Comparison of ENCODE assay signal across 1 cellular context in the genomic region with DNA sequence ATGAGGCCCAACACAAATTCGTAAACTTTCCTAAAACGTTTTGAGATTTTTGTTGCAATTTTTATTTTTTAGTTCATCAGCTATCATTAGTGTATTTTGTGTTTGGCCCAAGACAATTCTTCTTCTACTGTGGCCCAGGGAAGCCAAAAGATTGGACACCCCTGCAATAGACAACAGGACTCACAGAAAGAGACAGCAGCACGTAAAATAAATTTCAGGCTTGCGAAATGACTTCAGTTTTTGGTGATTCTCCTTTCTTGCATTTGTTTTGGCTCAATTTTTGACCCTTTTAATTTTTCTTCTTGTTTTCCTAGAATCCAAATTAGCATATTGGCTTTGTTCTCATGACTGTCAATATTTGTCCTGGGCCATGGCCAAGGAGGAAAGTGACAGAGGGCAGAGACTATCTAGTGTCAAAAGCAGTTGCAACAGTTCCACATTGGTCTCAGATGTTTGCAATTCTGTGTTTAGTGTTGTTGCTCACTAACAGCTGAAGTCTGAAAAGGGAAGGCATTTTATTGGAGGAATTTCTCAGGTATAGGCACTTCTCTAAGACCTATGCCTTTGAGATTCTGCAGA.
TF ChIP-seq lines count a peak whose summit lies in the region.

No MANE protein-coding gene starts in this region.

TF ChIP-seq in HepG2, 621 proteins besides CTCF, POLR2A, EP300 and RAD21 (continued from another document and continues in another):
- TF ChIP-seq, protein P1, sequence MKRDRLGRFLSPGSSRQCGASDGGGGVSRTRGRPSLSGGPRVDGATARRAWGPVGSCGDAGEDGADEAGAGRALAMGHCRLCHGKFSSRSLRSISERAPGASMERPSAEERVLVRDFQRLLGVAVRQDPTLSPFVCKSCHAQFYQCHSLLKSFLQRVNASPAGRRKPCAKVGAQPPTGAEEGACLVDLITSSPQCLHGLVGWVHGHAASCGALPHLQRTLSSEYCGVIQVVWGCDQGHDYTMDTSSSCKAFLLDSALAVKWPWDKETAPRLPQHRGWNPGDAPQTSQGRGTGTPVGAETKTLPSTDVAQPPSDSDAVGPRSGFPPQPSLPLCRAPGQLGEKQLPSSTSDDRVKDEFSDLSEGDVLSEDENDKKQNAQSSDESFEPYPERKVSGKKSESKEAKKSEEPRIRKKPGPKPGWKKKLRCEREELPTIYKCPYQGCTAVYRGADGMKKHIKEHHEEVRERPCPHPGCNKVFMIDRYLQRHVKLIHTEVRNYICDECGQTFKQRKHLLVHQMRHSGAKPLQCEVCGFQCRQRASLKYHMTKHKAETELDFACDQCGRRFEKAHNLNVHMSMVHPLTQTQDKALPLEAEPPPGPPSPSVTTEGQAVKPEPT (CRISPR knock-in tag; IDR thresholded peaks at IDR 0.05; ENCODE audit: low read depth) = no peak
- TF ChIP-seq GABPB1 (CRISPR knock-in tag; IDR thresholded peaks at IDR 0.05) = no peak
- TF ChIP-seq, protein P2, sequence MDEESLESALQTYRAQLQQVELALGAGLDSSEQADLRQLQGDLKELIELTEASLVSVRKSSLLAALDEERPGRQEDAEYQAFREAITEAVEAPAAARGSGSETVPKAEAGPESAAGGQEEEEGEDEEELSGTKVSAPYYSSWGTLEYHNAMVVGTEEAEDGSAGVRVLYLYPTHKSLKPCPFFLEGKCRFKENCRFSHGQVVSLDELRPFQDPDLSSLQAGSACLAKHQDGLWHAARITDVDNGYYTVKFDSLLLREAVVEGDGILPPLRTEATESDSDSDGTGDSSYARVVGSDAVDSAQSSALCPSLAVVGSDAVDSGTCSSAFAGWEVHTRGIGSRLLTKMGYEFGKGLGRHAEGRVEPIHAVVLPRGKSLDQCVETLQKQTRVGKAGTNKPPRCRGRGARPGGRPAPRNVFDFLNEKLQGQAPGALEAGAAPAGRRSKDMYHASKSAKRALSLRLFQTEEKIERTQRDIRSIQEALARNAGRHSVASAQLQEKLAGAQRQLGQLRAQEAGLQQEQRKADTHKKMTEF (CRISPR knock-in tag; IDR thresholded peaks at IDR 0.05) = 0 out of 2 replicates have a peak, but pooled peaks have one; percentile 58
- TF ChIP-seq ZNF12 (CRISPR knock-in tag; IDR thresholded peaks at IDR 0.05) = no peak
- TF ChIP-seq, protein P3, sequence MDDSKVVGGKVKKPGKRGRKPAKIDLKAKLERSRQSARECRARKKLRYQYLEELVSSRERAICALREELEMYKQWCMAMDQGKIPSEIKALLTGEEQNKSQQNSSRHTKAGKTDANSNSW (CRISPR knock-in tag; IDR thresholded peaks at IDR 0.05; ENCODE audit: borderline replicate concordance) = no peak
- TF ChIP-seq HHEX (CRISPR knock-in tag; IDR thresholded peaks at IDR 0.05) = peak; percentile 74; the same call in 1 of the 2 replicates
- no peak for TF ChIP-seq RFX5 (IDR thresholded peaks at IDR 0.05; ENCODE audit: low read depth, low read length)
- TF ChIP-seq ZNF607 (CRISPR knock-in tag; IDR thresholded peaks at IDR 0.05; ENCODE audit: borderline replicate concordance) = no peak
- TF ChIP-seq ZSCAN29 (CRISPR knock-in tag; conservative IDR thresholded peaks at IDR 0.05) = no peak
- TF ChIP-seq FOXA3 (CRISPR knock-in tag; IDR thresholded peaks at IDR 0.05) = peak; percentile 72
- TF ChIP-seq ZNF225 (CRISPR knock-in tag; IDR thresholded peaks at IDR 0.05) = no peak
- no peak for TF ChIP-seq ZNF354B (CRISPR knock-in tag; IDR thresholded peaks at IDR 0.05)
- TF ChIP-seq, protein P4, sequence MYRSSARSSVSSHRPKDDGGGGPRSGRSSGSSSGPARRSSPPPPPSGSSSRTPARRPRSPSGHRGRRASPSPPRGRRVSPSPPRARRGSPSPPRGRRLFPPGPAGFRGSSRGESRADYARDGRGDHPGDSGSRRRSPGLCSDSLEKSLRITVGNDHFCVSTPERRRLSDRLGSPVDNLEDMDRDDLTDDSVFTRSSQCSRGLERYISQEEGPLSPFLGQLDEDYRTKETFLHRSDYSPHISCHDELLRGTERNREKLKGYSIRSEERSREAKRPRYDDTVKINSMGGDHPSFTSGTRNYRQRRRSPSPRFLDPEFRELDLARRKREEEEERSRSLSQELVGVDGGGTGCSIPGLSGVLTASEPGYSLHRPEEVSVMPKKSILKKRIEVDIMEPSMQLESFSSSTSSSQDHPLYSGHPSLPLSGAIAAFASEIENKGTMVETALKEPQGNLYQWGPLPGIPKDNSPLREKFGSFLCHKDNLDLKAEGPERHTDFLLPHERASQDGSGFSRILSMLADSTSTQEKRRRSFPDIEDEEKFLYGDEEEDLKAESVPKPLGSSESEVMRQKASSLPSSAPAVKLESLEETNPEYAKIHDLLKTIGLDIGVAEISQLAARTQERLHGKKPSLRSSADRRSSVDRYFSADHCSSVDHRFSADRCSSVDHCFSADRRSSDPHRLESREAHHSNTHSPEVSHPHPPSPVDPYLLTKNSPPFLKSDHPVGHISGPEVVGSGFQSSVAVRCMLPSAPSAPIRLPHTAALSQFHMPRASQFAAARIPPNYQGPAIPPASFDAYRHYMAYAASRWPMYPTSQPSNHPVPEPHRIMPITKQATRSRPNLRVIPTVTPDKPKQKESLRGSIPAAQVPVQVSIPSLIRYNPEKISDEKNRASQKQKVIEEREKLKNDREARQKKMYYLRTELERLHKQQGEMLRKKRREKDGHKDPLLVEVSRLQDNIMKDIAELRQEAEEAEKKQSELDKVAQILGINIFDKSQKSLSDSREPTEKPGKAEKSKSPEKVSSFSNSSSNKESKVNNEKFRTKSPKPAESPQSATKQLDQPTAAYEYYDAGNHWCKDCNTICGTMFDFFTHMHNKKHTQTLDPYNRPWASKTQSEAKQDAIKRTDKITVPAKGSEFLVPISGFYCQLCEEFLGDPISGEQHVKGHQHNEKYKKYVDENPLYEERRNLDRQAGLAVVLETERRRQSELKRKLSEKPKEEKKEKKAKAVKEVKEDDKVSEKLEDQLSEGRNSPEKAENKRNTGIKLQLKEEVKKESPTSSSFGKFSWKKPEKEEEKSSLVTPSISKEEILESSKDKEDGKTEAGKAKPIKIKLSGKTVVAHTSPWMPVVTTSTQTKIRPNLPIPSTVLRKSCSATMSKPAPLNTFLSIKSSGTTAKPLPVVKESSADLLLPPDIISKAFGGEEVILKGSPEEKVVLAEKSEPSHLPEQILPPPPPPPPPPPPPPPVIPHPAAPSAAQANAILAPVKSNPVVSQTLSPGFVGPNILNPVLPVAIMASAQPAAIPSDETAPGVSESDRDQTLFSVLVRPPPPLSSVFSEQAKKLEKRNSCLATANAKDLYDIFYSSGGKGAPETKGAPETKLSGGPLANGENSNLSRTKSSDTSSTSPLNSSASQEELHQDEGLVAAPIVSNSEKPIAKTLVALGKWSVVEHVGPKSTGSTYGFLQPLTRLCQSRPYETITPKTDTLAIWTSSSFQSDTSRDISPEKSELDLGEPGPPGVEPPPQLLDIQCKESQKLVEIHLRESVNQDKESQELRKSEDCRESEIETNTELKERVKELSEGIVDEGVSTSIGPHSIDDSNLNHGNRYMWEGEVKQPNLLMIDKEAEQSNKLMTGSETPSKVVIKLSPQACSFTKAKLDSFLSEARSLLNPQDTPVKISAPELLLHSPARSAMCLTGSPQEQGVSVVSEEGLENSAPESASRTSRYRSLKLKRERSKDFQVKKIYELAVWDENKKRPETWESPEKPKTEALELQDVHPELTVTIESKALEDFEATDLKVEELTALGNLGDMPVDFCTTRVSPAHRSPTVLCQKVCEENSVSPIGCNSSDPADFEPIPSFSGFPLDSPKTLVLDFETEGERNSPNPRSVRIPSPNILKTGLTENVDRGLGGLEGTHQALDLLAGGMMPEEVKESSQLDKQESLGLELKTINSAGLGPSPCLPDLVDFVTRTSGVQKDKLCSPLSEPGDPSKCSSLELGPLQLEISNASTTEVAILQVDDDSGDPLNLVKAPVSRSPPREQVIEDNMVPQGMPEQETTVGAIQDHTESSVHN (CRISPR knock-in tag; IDR thresholded peaks at IDR 0.05) = no peak
- no peak for TF ChIP-seq SRY (CRISPR knock-in tag; IDR thresholded peaks at IDR 0.05)
- TF ChIP-seq, protein P5, sequence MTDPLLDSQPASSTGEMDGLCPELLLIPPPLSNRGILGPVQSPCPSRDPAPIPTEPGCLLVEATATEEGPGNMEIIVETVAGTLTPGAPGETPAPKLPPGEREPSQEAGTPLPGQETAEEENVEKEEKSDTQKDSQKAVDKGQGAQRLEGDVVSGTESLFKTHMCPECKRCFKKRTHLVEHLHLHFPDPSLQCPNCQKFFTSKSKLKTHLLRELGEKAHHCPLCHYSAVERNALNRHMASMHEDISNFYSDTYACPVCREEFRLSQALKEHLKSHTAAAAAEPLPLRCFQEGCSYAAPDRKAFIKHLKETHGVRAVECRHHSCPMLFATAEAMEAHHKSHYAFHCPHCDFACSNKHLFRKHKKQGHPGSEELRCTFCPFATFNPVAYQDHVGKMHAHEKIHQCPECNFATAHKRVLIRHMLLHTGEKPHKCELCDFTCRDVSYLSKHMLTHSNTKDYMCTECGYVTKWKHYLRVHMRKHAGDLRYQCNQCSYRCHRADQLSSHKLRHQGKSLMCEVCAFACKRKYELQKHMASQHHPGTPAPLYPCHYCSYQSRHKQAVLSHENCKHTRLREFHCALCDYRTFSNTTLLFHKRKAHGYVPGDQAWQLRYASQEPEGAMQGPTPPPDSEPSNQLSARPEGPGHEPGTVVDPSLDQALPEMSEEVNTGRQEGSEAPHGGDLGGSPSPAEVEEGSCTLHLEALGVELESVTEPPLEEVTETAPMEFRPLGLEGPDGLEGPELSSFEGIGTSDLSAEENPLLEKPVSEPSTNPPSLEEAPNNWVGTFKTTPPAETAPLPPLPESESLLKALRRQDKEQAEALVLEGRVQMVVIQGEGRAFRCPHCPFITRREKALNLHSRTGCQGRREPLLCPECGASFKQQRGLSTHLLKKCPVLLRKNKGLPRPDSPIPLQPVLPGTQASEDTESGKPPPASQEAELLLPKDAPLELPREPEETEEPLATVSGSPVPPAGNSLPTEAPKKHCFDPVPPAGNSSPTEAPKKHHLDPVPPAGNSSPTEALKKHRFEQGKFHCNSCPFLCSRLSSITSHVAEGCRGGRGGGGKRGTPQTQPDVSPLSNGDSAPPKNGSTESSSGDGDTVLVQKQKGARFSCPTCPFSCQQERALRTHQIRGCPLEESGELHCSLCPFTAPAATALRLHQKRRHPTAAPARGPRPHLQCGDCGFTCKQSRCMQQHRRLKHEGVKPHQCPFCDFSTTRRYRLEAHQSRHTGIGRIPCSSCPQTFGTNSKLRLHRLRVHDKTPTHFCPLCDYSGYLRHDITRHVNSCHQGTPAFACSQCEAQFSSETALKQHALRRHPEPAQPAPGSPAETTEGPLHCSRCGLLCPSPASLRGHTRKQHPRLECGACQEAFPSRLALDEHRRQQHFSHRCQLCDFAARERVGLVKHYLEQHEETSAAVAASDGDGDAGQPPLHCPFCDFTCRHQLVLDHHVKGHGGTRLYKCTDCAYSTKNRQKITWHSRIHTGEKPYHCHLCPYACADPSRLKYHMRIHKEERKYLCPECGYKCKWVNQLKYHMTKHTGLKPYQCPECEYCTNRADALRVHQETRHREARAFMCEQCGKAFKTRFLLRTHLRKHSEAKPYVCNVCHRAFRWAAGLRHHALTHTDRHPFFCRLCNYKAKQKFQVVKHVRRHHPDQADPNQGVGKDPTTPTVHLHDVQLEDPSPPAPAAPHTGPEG (CRISPR knock-in tag; IDR thresholded peaks at IDR 0.05) = no peak
- no peak for TF ChIP-seq SOX6 (IDR thresholded peaks at IDR 0.05)
- peak; percentile 94 for TF ChIP-seq SOX6 (CRISPR knock-in tag; IDR thresholded peaks at IDR 0.05)
- TF ChIP-seq HNF4G (IDR thresholded peaks at IDR 0.05; ENCODE audit: borderline replicate concordance, low read depth, low read length) = no peak
- no peak for TF ChIP-seq HNF4G (CRISPR knock-in tag; IDR thresholded peaks at IDR 0.05; ENCODE audit: borderline replicate concordance, low read depth)
- TF ChIP-seq, protein P6, sequence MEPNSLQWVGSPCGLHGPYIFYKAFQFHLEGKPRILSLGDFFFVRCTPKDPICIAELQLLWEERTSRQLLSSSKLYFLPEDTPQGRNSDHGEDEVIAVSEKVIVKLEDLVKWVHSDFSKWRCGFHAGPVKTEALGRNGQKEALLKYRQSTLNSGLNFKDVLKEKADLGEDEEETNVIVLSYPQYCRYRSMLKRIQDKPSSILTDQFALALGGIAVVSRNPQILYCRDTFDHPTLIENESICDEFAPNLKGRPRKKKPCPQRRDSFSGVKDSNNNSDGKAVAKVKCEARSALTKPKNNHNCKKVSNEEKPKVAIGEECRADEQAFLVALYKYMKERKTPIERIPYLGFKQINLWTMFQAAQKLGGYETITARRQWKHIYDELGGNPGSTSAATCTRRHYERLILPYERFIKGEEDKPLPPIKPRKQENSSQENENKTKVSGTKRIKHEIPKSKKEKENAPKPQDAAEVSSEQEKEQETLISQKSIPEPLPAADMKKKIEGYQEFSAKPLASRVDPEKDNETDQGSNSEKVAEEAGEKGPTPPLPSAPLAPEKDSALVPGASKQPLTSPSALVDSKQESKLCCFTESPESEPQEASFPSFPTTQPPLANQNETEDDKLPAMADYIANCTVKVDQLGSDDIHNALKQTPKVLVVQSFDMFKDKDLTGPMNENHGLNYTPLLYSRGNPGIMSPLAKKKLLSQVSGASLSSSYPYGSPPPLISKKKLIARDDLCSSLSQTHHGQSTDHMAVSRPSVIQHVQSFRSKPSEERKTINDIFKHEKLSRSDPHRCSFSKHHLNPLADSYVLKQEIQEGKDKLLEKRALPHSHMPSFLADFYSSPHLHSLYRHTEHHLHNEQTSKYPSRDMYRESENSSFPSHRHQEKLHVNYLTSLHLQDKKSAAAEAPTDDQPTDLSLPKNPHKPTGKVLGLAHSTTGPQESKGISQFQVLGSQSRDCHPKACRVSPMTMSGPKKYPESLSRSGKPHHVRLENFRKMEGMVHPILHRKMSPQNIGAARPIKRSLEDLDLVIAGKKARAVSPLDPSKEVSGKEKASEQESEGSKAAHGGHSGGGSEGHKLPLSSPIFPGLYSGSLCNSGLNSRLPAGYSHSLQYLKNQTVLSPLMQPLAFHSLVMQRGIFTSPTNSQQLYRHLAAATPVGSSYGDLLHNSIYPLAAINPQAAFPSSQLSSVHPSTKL (CRISPR knock-in tag; IDR thresholded peaks at IDR 0.05) = peak; percentile 72
- no peak for TF ChIP-seq ZNF496 (CRISPR knock-in tag; IDR thresholded peaks at IDR 0.05; ENCODE audit: insufficient replicate concordance)
- TF ChIP-seq, protein P7, sequence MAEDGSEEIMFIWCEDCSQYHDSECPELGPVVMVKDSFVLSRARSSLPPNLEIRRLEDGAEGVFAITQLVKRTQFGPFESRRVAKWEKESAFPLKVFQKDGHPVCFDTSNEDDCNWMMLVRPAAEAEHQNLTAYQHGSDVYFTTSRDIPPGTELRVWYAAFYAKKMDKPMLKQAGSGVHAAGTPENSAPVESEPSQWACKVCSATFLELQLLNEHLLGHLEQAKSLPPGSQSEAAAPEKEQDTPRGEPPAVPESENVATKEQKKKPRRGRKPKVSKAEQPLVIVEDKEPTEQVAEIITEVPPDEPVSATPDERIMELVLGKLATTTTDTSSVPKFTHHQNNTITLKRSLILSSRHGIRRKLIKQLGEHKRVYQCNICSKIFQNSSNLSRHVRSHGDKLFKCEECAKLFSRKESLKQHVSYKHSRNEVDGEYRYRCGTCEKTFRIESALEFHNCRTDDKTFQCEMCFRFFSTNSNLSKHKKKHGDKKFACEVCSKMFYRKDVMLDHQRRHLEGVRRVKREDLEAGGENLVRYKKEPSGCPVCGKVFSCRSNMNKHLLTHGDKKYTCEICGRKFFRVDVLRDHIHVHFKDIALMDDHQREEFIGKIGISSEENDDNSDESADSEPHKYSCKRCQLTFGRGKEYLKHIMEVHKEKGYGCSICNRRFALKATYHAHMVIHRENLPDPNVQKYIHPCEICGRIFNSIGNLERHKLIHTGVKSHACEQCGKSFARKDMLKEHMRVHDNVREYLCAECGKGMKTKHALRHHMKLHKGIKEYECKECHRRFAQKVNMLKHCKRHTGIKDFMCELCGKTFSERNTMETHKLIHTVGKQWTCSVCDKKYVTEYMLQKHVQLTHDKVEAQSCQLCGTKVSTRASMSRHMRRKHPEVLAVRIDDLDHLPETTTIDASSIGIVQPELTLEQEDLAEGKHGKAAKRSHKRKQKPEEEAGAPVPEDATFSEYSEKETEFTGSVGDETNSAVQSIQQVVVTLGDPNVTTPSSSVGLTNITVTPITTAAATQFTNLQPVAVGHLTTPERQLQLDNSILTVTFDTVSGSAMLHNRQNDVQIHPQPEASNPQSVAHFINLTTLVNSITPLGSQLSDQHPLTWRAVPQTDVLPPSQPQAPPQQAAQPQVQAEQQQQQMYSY (CRISPR knock-in tag; IDR thresholded peaks at IDR 0.05) = no peak
- TF ChIP-seq DMAP1 (CRISPR knock-in tag; IDR thresholded peaks at IDR 0.05) = no peak
